Comparison of ENCODE assay signal across 9 cellular contexts in the genomic region with DNA sequence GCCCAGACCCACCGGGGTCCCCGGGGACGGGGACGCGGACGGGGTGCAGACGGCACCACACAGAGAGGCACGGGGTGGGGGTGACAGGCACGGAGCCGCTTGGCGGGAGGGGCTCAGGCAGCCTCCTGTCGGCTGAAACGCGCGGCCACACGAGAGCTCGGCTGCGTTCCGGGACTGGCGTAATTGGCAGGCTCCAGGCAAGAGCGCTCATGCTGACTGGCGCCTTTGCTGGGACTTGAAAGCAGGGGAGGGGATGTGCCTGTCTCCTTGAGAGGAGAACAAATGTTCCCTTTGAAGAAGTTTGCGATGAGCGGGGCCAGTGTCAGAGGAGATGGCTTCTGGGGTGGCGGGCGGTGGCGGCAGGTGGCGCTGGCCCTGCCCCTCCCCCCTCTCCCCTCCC. TPM values are rescaled to one million over a fixed set of nuclear protein-coding genes. Genes with fewer than 3 reads are reported as not detected.
DNase-seq lines count a peak whose midpoint lies in the region; ATAC-seq and TF ChIP-seq lines count a peak whose summit lies in the region.
"Had no signal": no experiment of that assay in that cellular context is flagged by ENCODE, and none has a peak within 500 bp of the region (broad histone marks: within the 10 kb centered on the region; RNA-seq: fewer than 3 reads in every experiment).

No MANE protein-coding gene starts in this region.

- no peaks in the 10 kb centered on the region for H3K9me3 Mint-ChIP-seq in H9

- no peak overlapping the region for H3K4me2 ChIP-seq in H9 (ENCODE audit: insufficient read depth, insufficient read length, low read length)
- no peak overlapping the region for H3K4me2 ChIP-seq in SK-N-SH

- H3K36me3 Mint-ChIP-seq in H9 (ENCODE audit: insufficient read depth in 1 of 3, low read depth in 3 of 3) = no peaks in the 10 kb centered on the region

- H3K79me2 ChIP-seq in H9 (ENCODE audit: insufficient read depth, low read length) = no peaks in the 10 kb centered on the region
- no peaks in the 10 kb centered on the region for H3K79me2 ChIP-seq in SK-N-SH (ENCODE audit: insufficient read depth)

- H2AK5ac ChIP-seq in H9 (ENCODE audit: insufficient read length, low read length) = no peak overlapping the region

- no peak overlapping the region for H3K9ac ChIP-seq in H9 (ENCODE audit: extremely low read depth, insufficient read length, low read length)
- no peak overlapping the region for H3K9ac ChIP-seq in SK-N-SH

- no peak overlapping the region for H2BK120ac ChIP-seq in H9 (ENCODE audit: low read depth, low read length, poor library complexity, severe bottlenecking)

- H3K79me1 ChIP-seq in H9 (ENCODE audit: insufficient read depth, low read depth, low read length, poor library complexity, severe bottlenecking) = no peaks in the 10 kb centered on the region

- no peak overlapping the region for H3T11ph ChIP-seq in H9 (ENCODE audit: low read length)

- WGBS in H9 (ENCODE audit: extremely low coverage, insufficient read length, low lambda C conversion rate) = no CpG with 5 or more reads among the region's 28 CpGs
- WGBS in SK-N-SH (ENCODE audit: low lambda C conversion rate) = 8% methylated on average over 17 of the region's 28 CpGs
- WGBS in aorta, 2 donors = 12 to 14% methylated on average over 19 to 28 of the region's 28 CpGs

- no peaks in the 10 kb centered on the region for H3K23me2 ChIP-seq in H9 (ENCODE audit: insufficient read length, low read depth, low read length, poor library complexity, severe bottlenecking)

- no peaks in the 10 kb centered on the region for H3F3A ChIP-seq in SK-N-SH (replicated peaks; ENCODE audit: insufficient read depth)

- H2BK20ac ChIP-seq in H9 (ENCODE audit: low read depth, low read length, poor library complexity, severe bottlenecking) = no peak overlapping the region

- no peak overlapping the region for H3K4ac ChIP-seq in H9 (ENCODE audit: low read depth, low read length)

- POLR2A ChIA-PET in A673 (lab: Charles Lee; ENCODE audit: low non-redundant PET) (no interaction called here), SK-N-SH (lab: Yijun Ruan, JAX) (no interaction called here)

- H3K4me1 Mint-ChIP-seq in H9 = peaks cover 15 to 57% of the 10 kb centered on the region in 2 experiments; a peak in 3 of 4 replicates

- H3K36me3 ChIP-seq in A673 (ENCODE audit: insufficient read depth, low read length, poor library complexity, severe bottlenecking) (no peaks in the 10 kb centered on the region), SK-N-SH (replicated peaks in 1 of 2; ENCODE audit: control insufficient read depth in 1 of 2, insufficient read depth in 2 of 2, low read length in 1 of 2) (no peaks in the 10 kb centered on the region), aorta (ENCODE audit: control insufficient read depth in 1 of 2, insufficient read depth in 2 of 2, low read length in 1 of 2) (no peaks in the 10 kb centered on the region)
- H3K36me3 ChIP-seq: ovary had no signal

- no peak overlapping the region for H3K56ac ChIP-seq in H9 (ENCODE audit: insufficient read length, low read depth, low read length)

- H3K27me3 Mint-ChIP-seq in H9 (ENCODE audit: low read depth) = peaks cover 23% of the 10 kb centered on the region

- H3K9me2 ChIP-seq in SK-N-SH = no peaks in the 10 kb centered on the region

- peak overlapping the region; percentile 6 for H3K4me3 ChIP-seq in A673 (ENCODE audit: low read depth, low read length, poor library complexity, severe bottlenecking)
- H3K4me3 ChIP-seq in SK-N-SH (ENCODE audit: low read depth in 2 of 2, low read length in 1 of 2) = no peak overlapping the region
- H3K4me3 ChIP-seq in aorta (ENCODE audit: low read length in 2 of 2) = no peak overlapping the region
- H3K4me3 ChIP-seq: ovary had no signal

- H3K27ac Mint-ChIP-seq in H9 = no peak overlapping the region

- peaks cover 30% of the 10 kb centered on the region for H3K27me3 ChIP-seq in A673 (replicated peaks; ENCODE audit: insufficient read depth, low read depth, low read length, poor library complexity)
- H3K27me3 ChIP-seq in H9 (ENCODE audit: insufficient read depth, low read length) = no peaks in the 10 kb centered on the region
- H3K27me3 ChIP-seq in SK-N-SH (ENCODE audit: insufficient read depth) = peaks cover 46% of the 10 kb centered on the region
- no peaks in the 10 kb centered on the region for H3K27me3 ChIP-seq in aorta (ENCODE audit: control insufficient read depth in 1 of 2, insufficient read depth in 2 of 2, low read length in 1 of 2)
- H3K27me3 ChIP-seq: ovary had no signal

- H3K14ac ChIP-seq in H9 (ENCODE audit: insufficient read depth, low read length) = no peak overlapping the region

- H3K9me3 ChIP-seq in A673 (ENCODE audit: low read depth, low read length, poor library complexity, severe bottlenecking) = no peaks in the 10 kb centered on the region
- H3K9me3 ChIP-seq in H9 (ENCODE audit: control insufficient read depth, low read depth, low read length) = no peaks in the 10 kb centered on the region
- no peaks in the 10 kb centered on the region for H3K9me3 ChIP-seq in SK-N-SH
- H3K9me3 ChIP-seq in aorta (ENCODE audit: control insufficient read depth, low read length) = no peaks in the 10 kb centered on the region
- H3K9me3 ChIP-seq: ovary had no signal

- no TSS peak for BruUV-seq in A673 (replicated peaks; lab: Mats Ljungman, UMichigan)

- no peaks in the 10 kb centered on the region for H4K20me1 ChIP-seq in H9 (ENCODE audit: control insufficient read depth, insufficient read depth, insufficient read length)
- H4K20me1 ChIP-seq in SK-N-SH (ENCODE audit: insufficient read depth) = no peaks in the 10 kb centered on the region

- H3K27ac ChIP-seq in A673 (ENCODE audit: low read depth, low read length, poor library complexity, severe bottlenecking) = no peak overlapping the region
- no peak overlapping the region for H3K27ac ChIP-seq in H9 (ENCODE audit: insufficient read length, low read depth, low read length)
- H3K27ac ChIP-seq in SK-N-SH (ENCODE audit: low read depth in 2 of 2, low read length in 1 of 2) = no peak overlapping the region
- H3K27ac ChIP-seq in aorta (ENCODE audit: low read depth in 1 of 2, low read length in 2 of 2) = no peak overlapping the region
- H3K27ac ChIP-seq: ovary had no signal

- TF ChIP-seq CTCF in A673 (conservative IDR thresholded peaks at IDR 0.05; ENCODE audit: low read depth, low read length) (no peak), H9 (conservative IDR thresholded peaks at IDR 0.05) (no peak), SK-N-SH (IDR thresholded peaks at IDR 0.05) (no peak)

- ATAC-seq in GM18511 (IDR thresholded peaks at IDR 0.05; ENCODE audit: unreplicated experiment) (no peak), aorta (ENCODE audit: low FRiP score) (no peak)

- H3K18ac ChIP-seq in H9 (ENCODE audit: insufficient read length, low read depth, low read length) = no peak overlapping the region

- CTCF ChIA-PET in A673 (lab: Charles Lee) = interaction anchor here (0.7 to 1.5 kb wide), 3 partner anchors 8 to 397 kb away, joined by 3 to 5 read pairs (median 3); no protein-coding TSS in a partner anchor
- CTCF ChIA-PET in SK-N-SH (lab: Yijun Ruan, JAX) = interaction anchor here (1.4 to 3.4 kb wide), 3 partner anchors 9 to 158 kb away, joined by 3 to 24 read pairs (median 5); no protein-coding TSS in a partner anchor

- no peak overlapping the region for H2BK15ac ChIP-seq in H9 (ENCODE audit: low read depth, low read length)

- TF ChIP-seq RAD21 in SK-N-SH (IDR thresholded peaks at IDR 0.05; ENCODE audit: low read length) = no peak

- DNase-seq in A673 (ENCODE audit: low spot score) (peak; percentile 75), H9 (peak; percentile 51), SK-N-SH (peak; percentile 73), SKM-1 (lab: John Stamatoyannopoulos, UW; ENCODE audit: unreplicated experiment) (no peak), NCI-H187 (lab: John Stamatoyannopoulos, UW) (no peak), aorta (no peak)
- peak; percentile 69 for DNase-seq in central memory CD4-positive, alpha-beta T cell
- DNase-seq: ovary had no signal

- no peak for TF ChIP-seq EP300 in SK-N-SH (IDR thresholded peaks at IDR 0.05; ENCODE audit: borderline replicate concordance in 1 of 2, low read depth in 1 of 2, low read length in 1 of 2)

- peaks cover 16% of the 10 kb centered on the region for H3K4me1 ChIP-seq in A673 (ENCODE audit: insufficient read depth, low read length, poor library complexity, severe bottlenecking)
- H3K4me1 ChIP-seq in H9 (ENCODE audit: insufficient read depth, low read length) = no peaks in the 10 kb centered on the region
- peaks cover 0 to 6% of the 10 kb centered on the region in 2 experiments; a peak in 1 of 4 replicates for H3K4me1 ChIP-seq in SK-N-SH (ENCODE audit: control insufficient read depth in 1 of 2, insufficient read depth in 2 of 2, low read depth in 1 of 2, low read length in 1 of 2)
- H3K4me1 ChIP-seq in aorta (ENCODE audit: control insufficient read depth in 1 of 2, insufficient read depth in 2 of 2, low read length in 2 of 2) = no peaks in the 10 kb centered on the region

- H4K5ac ChIP-seq in H9 (ENCODE audit: insufficient read length, low read depth, low read length) = no peak overlapping the region

- intact Hi-C loops in A673 (cut with micrococcal nuclease; ENCODE audit: unreplicated experiment) = no loop called here
- intact Hi-C loops in aorta (cut with DNase I) = no loop called here

- no peak overlapping the region for H3K23ac ChIP-seq in H9 (ENCODE audit: insufficient read length, low read depth, low read length)

- no peak overlapping the region for H4K91ac ChIP-seq in H9 (ENCODE audit: insufficient read length, low read depth, low read length)

- no peak overlapping the region for H2BK5ac ChIP-seq in H9 (ENCODE audit: insufficient read length, low read length)

- H2AFZ ChIP-seq in H9 (ENCODE audit: low read length) (no peak overlapping the region), SK-N-SH (ENCODE audit: low read depth) (no peak overlapping the region)

- no peak overlapping the region for H2BK12ac ChIP-seq in H9 (ENCODE audit: insufficient read length, low read depth, low read length)

- no peak overlapping the region for H4K8ac ChIP-seq in H9 (replicated peaks; ENCODE audit: insufficient read length, low read depth, low read length)

- H3K4me3 Mint-ChIP-seq in H9 = no peak overlapping the region

RNA-seq across cellular contexts. Expression of a gene that starts 25.8 kb away (rescaled TPM):
- total RNA-seq in A673 (2021) (not detected in 2 replicates), H9 (2021) (0.22 and 0.35 TPM in 2 replicates), aorta (not detected)
- polyA plus RNA-seq in SK-N-SH (2012; rRNA removed) (not detected in 2 replicates), aorta (not detected)
- polyA plus RNA-seq in SK-N-SH (2012; cell fraction: cytosol; rRNA removed) = not detected in 2 replicates
- polyA plus RNA-seq in SK-N-SH (2012; cell fraction: nucleus; rRNA removed) = not detected in 2 replicates
- total RNA-seq: ovary had no signal
- polyA plus RNA-seq: ovary had no signal

RNA-seq across cellular contexts. Expression of a gene that starts 28.5 kb away (rescaled TPM):
- total RNA-seq in A673 (2021) (0.17 TPM in 1 of 2 replicates, not detected in the other), H9 (2021) (19.9 and 20.9 TPM in 2 replicates), aorta (10 to 100 TPM; 17.8 to 18.5 TPM)
- polyA plus RNA-seq in SK-N-SH (2012; rRNA removed) (not detected in 2 replicates), aorta (10 to 100 TPM in 1 of 2 donors, 1 to 10 TPM in 1; 5.3 to 54.5 TPM)
- 0.01 TPM in 1 of 2 replicates, not detected in the other for polyA plus RNA-seq in SK-N-SH (2012; cell fraction: cytosol; rRNA removed)
- 0.19 and 0.23 TPM in 2 replicates for polyA plus RNA-seq in SK-N-SH (2012; cell fraction: nucleus; rRNA removed)

RNA-seq across cellular contexts. Expression of a gene that starts 43.0 kb away (rescaled TPM):
- 40.2 and 42.0 TPM in 2 replicates for total RNA-seq in A673 (2021)
- total RNA-seq in H9 (2021) = 60.9 and 62.9 TPM in 2 replicates
- polyA plus RNA-seq in SK-N-SH (2012; rRNA removed) = 18.1 and 18.7 TPM in 2 replicates
- 18.8 and 19.9 TPM in 2 replicates for polyA plus RNA-seq in SK-N-SH (2012; cell fraction: cytosol; rRNA removed)
- polyA plus RNA-seq in SK-N-SH (2012; cell fraction: nucleus; rRNA removed) = 13.2 and 15.2 TPM in 2 replicates
- total RNA-seq in aorta = 10 to 100 TPM; 22.0 to 23.7 TPM
- 10 to 100 TPM in 1 of 2 donors, 1 to 10 TPM in 1; 8.9 to 15.0 TPM for polyA plus RNA-seq in aorta

RNA-seq across cellular contexts. Expression of a gene that starts 54.7 kb away (rescaled TPM):
- total RNA-seq in A673 (2021) = 61.7 and 64.4 TPM in 2 replicates
- 85.9 TPM in 2 replicates for total RNA-seq in H9 (2021)
- 14.7 and 15.6 TPM in 2 replicates for polyA plus RNA-seq in SK-N-SH (2012; rRNA removed)
- 9.5 and 11.1 TPM in 2 replicates for polyA plus RNA-seq in SK-N-SH (2012; cell fraction: cytosol; rRNA removed)
- polyA plus RNA-seq in SK-N-SH (2012; cell fraction: nucleus; rRNA removed) = 59.9 and 69.2 TPM in 2 replicates
- total RNA-seq in aorta = 10 to 100 TPM; 45.8 to 64.2 TPM
- polyA plus RNA-seq in aorta = 10 to 100 TPM in 1 of 2 donors, 1 to 10 TPM in 1; 8.1 to 40.3 TPM

Comparison
In these comparisons a context has a peak if more than half of its experiments do, and no peak if none do; other contexts are left out.
1. DNase-seq: peak in A673 (single experiment), H9 (single experiment), SK-N-SH (single experiment) and central memory CD4-positive, alpha-beta T cell (single experiment); none in SKM-1 (single experiment), NCI-H187 (0 of 2) and aorta (0 of 2).
2. RNA of a gene that starts 28.5 kb away (total RNA-seq): 19.9 to 20.9 TPM in H9 and 17.8 to 18.5 TPM in aorta; 0.17 TPM in A673; every median in the first group is over 10 times any median in the second.